Comparison of ENCODE assay signal across 13 cellular contexts in the genomic region with DNA sequence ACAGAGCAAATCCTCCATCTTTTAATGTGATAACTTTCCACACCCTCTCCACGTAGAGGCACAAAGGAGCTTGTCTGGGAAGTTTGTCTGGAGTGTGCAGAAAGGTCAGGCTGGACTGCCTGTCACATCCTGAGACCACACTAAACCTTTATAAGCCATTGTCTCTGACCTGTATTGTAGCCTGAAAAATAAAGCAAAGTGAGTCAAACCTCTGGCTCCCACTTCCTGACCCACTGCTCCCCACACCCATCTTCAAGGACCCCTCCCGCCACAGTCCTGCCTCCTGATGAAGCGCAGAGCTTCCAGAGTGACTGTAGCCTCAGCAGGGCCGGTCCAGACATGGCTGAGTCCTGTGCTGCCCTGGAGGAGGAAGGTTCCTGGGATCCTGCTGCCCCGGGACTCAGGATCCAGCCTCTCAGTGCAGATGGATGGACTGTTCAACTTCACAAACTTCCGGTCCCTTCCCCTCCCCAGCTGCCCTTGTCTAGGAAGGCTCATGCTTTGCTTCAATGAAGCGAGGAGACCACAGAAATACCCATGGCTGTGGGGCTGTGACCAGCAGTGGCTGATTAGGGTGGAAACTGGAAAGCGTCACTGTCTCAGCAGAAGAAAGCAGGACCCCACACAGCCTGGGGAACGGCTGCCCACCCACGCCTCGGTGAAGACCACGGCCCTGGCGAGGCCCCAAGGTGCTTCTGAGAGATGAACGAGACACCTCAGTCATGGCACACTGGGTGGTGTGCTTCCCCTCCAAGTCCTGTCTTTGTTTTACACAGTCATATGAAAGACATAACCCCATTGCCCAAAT. TPM values are rescaled to one million over a fixed set of nuclear protein-coding genes. Genes with fewer than 3 reads are reported as not detected.
A peak's percentile ranks its signal among the peaks of the same experiment; 100 is the strongest.
DNase-seq lines count a peak whose midpoint lies in the region; ATAC-seq and TF ChIP-seq lines count a peak whose summit lies in the region.
"Had no signal": no experiment of that assay in that cellular context is flagged by ENCODE, and none has a peak within 500 bp of the region (broad histone marks: within the 10 kb centered on the region; RNA-seq: fewer than 3 reads in every experiment).

No MANE protein-coding gene starts in this region.

- DNase-seq in left kidney (ENCODE audit: low read depth, low spot score): peak; percentile 36
- no peak for DNase-seq in upper lobe of right lung
- DNase-seq in NCI-H1048 (lab: John Stamatoyannopoulos, UW): no peak
- DNase-seq in nucleus accumbens (lab: John Stamatoyannopoulos, UW): no peak
- DNase-seq in NCI-H446 treated with DMSO at 0.1 percent for 48 hours (lab: John Stamatoyannopoulos, UW): no peak
- DNase-seq: activated T-cell treated with anti-CD3 and anti-CD28 coated beads, Interleukin-2, amount 50 U/mL, for 1 hour; SHP77; thyroid gland had no signal

- no peak for TF ChIP-seq CTCF in upper lobe of right lung (IDR thresholded peaks at IDR 0.05)

- no peaks in the 10 kb centered on the region for H3K27me3 ChIP-seq in upper lobe of right lung
- H3K27me3 ChIP-seq: thyroid gland had no signal

- H3K36me3 ChIP-seq in upper lobe of right lung: peaks cover 54% of the 10 kb centered on the region

- intact Hi-C loops in upper lobe of right lung (cut with DNase I): no loop called here

- H3K27ac ChIP-seq in upper lobe of right lung: no peak overlapping the region
- H3K27ac ChIP-seq: thyroid gland had no signal

- H3K9me3 ChIP-seq in upper lobe of right lung: no peaks in the 10 kb centered on the region
- H3K9me3 ChIP-seq: thyroid gland had no signal

- no peak overlapping the region for H3K4me3 ChIP-seq in upper lobe of right lung
- H3K4me3 ChIP-seq: smooth muscle cell, thyroid gland had no signal

- ATAC-seq in GM18870 (IDR thresholded peaks at IDR 0.05; ENCODE audit: unreplicated experiment) (peak; percentile 78), GM21619 (IDR thresholded peaks at IDR 0.05; ENCODE audit: unreplicated experiment) (peak; percentile 90), HG03457 (IDR thresholded peaks at IDR 0.05; ENCODE audit: unreplicated experiment) (peak; percentile 90), upper lobe of right lung (no peak)

- peaks cover 18% of the 10 kb centered on the region for H3K4me1 ChIP-seq in upper lobe of right lung

RNA-seq across cellular contexts. Expression of gene CLEC18B, which starts 30.9 kb away (rescaled TPM):
- total RNA-seq in upper lobe of right lung: not detected
- total RNA-seq: LHCN-M2 had no signal
